In the genomic region with DNA sequence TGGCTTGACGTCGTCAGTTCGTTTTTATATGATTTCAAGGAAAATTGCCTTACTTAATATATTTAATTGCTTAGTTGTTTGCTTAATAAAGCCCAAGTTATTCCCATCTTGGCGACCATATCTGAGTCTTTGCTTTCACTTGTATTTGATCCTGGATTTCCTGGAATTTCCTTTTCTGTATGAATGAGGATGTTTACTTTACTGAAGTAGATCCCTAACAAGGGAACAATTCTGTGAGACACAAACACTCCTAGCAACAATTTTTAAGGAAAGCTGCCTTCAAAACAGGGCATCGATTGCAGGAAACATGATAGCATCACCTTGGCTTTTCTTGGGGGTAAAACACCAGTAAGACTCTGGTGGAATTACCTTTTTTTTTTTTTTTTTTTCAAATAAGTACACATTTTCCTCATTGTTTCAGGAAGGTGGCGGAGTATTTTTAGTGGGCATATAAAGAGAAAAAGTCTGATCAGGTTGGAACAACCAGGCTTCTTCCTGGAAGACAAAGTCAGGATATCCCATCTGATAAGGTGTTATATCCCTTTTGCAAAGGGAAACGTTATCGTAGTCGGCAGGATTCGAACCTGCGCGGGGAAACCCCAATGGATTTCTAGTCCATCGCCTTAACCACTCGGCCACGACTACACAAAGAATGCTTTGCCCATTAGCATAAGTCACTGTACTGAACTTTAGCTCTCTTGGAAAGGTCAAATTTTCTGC, we compare ENCODE assay signal across 11 cellular contexts.
DNase-seq lines count a peak whose midpoint lies in the region; ATAC-seq and TF ChIP-seq lines count a peak whose summit lies in the region.
"Had no signal": no experiment of that assay in that cellular context is flagged by ENCODE, and none has a peak within 500 bp of the region (broad histone marks: within the 10 kb centered on the region; RNA-seq: fewer than 3 reads in every experiment).

No MANE protein-coding gene starts in this region.

- ATAC-seq in IMR-90 (ENCODE audit: low read depth) (no peak), WTC11 (peak; percentile 38), HG02642 (IDR thresholded peaks at IDR 0.05; ENCODE audit: poor library complexity, unreplicated experiment) (no peak)

- no peak overlapping the region for H2BK5ac ChIP-seq in IMR-90 (ENCODE audit: low read depth, low read length, poor library complexity, severe bottlenecking)

- TF ChIP-seq CTCF in IMR-90 (conservative IDR thresholded peaks at IDR 0.05; ENCODE audit: low read depth, low read length) (no peak), WTC11 (IDR thresholded peaks at IDR 0.05) (no peak), neural crest cell (conservative IDR thresholded peaks at IDR 0.05) (no peak)

- no peak overlapping the region for H3K4me3 ChIP-seq in IMR-90 (ENCODE audit: insufficient read depth, low read depth, low read length)

- no peak overlapping the region for H3K27ac ChIP-seq in IMR-90 (ENCODE audit: insufficient read depth, low read length)
- H3K27ac ChIP-seq: epithelial cell of prostate had no signal

- no peak for TF ChIP-seq RAD21 in IMR-90 (IDR thresholded peaks at IDR 0.05; ENCODE audit: low read length)

- no peak overlapping the region for H3K14ac ChIP-seq in IMR-90 (replicated peaks; ENCODE audit: low read depth, low read length)

- no peaks in the 10 kb centered on the region for H3K27me3 ChIP-seq in IMR-90 (ENCODE audit: control insufficient read depth, insufficient read depth, low read length)

- no peak for TF ChIP-seq POLR2A in IMR-90 (IDR thresholded peaks at IDR 0.05; ENCODE audit: low read depth, low read length)

- H2AK5ac ChIP-seq in IMR-90 (ENCODE audit: low read depth, low read length): no peak overlapping the region

- H3K27ac Mint-ChIP-seq in WTC11 (no peak overlapping the region), neural crest cell (ENCODE audit: unreplicated experiment) (no peak overlapping the region)

- no peaks in the 10 kb centered on the region for H3K9me1 ChIP-seq in IMR-90 (ENCODE audit: insufficient read depth, low read length)

- H4K5ac ChIP-seq in IMR-90 (ENCODE audit: low read depth, low read length): no peak overlapping the region

- no peaks in the 10 kb centered on the region for H3K9me3 Mint-ChIP-seq in WTC11
- H3K9me3 Mint-ChIP-seq in neural crest cell: no peaks in the 10 kb centered on the region

- H3K36me3 Mint-ChIP-seq in WTC11 (no peaks in the 10 kb centered on the region), neural crest cell (ENCODE audit: low read depth) (no peaks in the 10 kb centered on the region)

- DNase-seq in activated T-cell treated with anti-CD3 and anti-CD28 coated beads, Interleukin-2, amount 50 U/mL, for 48 hours: peak; percentile 44 to 47
- no peak for DNase-seq in activated T-cell treated with anti-CD3 and anti-CD28 coated beads, Interleukin-2, amount 50 U/mL, for 1 hour
- DNase-seq in IMR-90: peak; percentile 14
- peak; percentile 84 for DNase-seq in WTC11 (ENCODE audit: low spot score)
- no peak for DNase-seq in neural crest cell (ENCODE audit: low read depth, low spot score)
- no peak for DNase-seq in NCI-H1436 treated with DMSO at 0.1 percent for 48 hours (lab: John Stamatoyannopoulos, UW)
- DNase-seq in activated gamma-delta T cell treated with Interleukin-2 at 50 U/mL for 16 hours: no peak
- DNase-seq: NCI-H526, retina had no signal

- no peak overlapping the region for H2BK20ac ChIP-seq in IMR-90 (ENCODE audit: low read depth, low read length)

- no peak overlapping the region for H3K23ac ChIP-seq in IMR-90 (ENCODE audit: low read depth, low read length)

- H4K20me1 ChIP-seq in IMR-90 (ENCODE audit: insufficient read depth, low read length): no peaks in the 10 kb centered on the region

- H3K9ac ChIP-seq in IMR-90 (ENCODE audit: low read depth, low read length): no peak overlapping the region

- no peak overlapping the region for H3K18ac ChIP-seq in IMR-90 (ENCODE audit: low read depth, low read length)

- CTCF ChIA-PET in IMR-90 (lab: Yijun Ruan, JAX): no interaction called here
- CTCF ChIA-PET in WTC11 (lab: Charles Lee): interaction anchor here (0.6 to 2.1 kb wide), 3 partner anchors 22 to 213 kb away, joined by 4 to 5 read pairs (median 4); no protein-coding TSS in a partner anchor

- in situ Hi-C loops in IMR-90 (cut with MboI; ENCODE audit: low sequenced_read_pairs): no loop called here

- H2AFZ ChIP-seq in IMR-90 (replicated peaks; ENCODE audit: low read length, poor library complexity): no peak overlapping the region

- no TSS peak for BruUV-seq in IMR-90 (replicated peaks; lab: Mats Ljungman, UMichigan)

- no peaks in the 10 kb centered on the region for H3K4me1 ChIP-seq in IMR-90 (ENCODE audit: control insufficient read depth, insufficient read depth, low read length)

- POLR2A ChIA-PET in IMR-90 (lab: Charles Lee; ENCODE audit: unreplicated experiment): no interaction called here
- POLR2A ChIA-PET in WTC11 (lab: Charles Lee): interaction anchor here (1.1 kb wide), 1 partner anchor 394 kb away, joined by 4 read pairs; a partner anchor contains a TSS

- no CpG with 5 or more reads among the region's 15 CpGs for WGBS in IMR-90 (ENCODE audit: extremely low coverage in 2 of 2, insufficient read length in 1 of 2), 2 experiments

- H3K4me2 ChIP-seq in IMR-90 (ENCODE audit: low read depth, low read length): no peak overlapping the region

- H3K4me1 Mint-ChIP-seq in WTC11 (peaks cover 19% of the 10 kb centered on the region), neural crest cell (peaks cover 15% of the 10 kb centered on the region)

- H3K27me3 Mint-ChIP-seq in WTC11 (ENCODE audit: low read depth) (peaks cover 32% of the 10 kb centered on the region), neural crest cell (ENCODE audit: low read depth) (peaks cover 94% of the 10 kb centered on the region)

- H4K91ac ChIP-seq in IMR-90 (ENCODE audit: insufficient read depth, low read depth, low read length): no peak overlapping the region

- H4K8ac ChIP-seq in IMR-90 (ENCODE audit: low read depth in 2 of 2, low read length in 2 of 2): no peak overlapping the region

- intact Hi-C loops in IMR-90 (cut with micrococcal nuclease): no loop called here

- H2BK15ac ChIP-seq in IMR-90 (ENCODE audit: low read depth, low read length): no peak overlapping the region

- H3K4ac ChIP-seq in IMR-90 (ENCODE audit: low read depth, low read length): no peak overlapping the region

- H3K79me1 ChIP-seq in IMR-90 (ENCODE audit: low read depth in 1 of 2, low read length in 2 of 2): no peaks in the 10 kb centered on the region

- H3K4me3 Mint-ChIP-seq in WTC11: peak overlapping the region; percentile 47
- H3K4me3 Mint-ChIP-seq in neural crest cell: peak overlapping the region; percentile 36

- H3K9me3 ChIP-seq in IMR-90 (ENCODE audit: control insufficient read depth, insufficient read depth, low read length): no peaks in the 10 kb centered on the region

- no peak overlapping the region for H2AK9ac ChIP-seq in IMR-90 (replicated peaks; ENCODE audit: low read depth, low read length, poor library complexity)

- dilution Hi-C loops in IMR-90 (cut with HindIII; ENCODE audit: low sequenced_read_pairs, unreplicated experiment): no loop called here

- H3K36me3 ChIP-seq in IMR-90 (ENCODE audit: control insufficient read depth, insufficient read depth, low read length): no peaks in the 10 kb centered on the region

- H2BK120ac ChIP-seq in IMR-90 (ENCODE audit: low read depth, low read length): no peak overlapping the region

- H3K56ac ChIP-seq in IMR-90 (ENCODE audit: extremely low read depth, insufficient read depth, low read length): no peak overlapping the region

TF ChIP-seq in IMR-90, 13 proteins besides CTCF, POLR2A, EP300 and RAD21 (continues in another document):
- TF ChIP-seq CHD1 (IDR thresholded peaks at IDR 0.05; ENCODE audit: low read depth, low read length): no peak
- TF ChIP-seq MXI1 (IDR thresholded peaks at IDR 0.05; ENCODE audit: borderline replicate concordance, low read depth, low read length): no peak
- TF ChIP-seq RCOR1 (IDR thresholded peaks at IDR 0.05; ENCODE audit: insufficient replicate concordance, low read length): no peak
- TF ChIP-seq NFE2L2 (IDR thresholded peaks at IDR 0.05; ENCODE audit: low read depth, low read length): no peak
- TF ChIP-seq, protein P1, sequence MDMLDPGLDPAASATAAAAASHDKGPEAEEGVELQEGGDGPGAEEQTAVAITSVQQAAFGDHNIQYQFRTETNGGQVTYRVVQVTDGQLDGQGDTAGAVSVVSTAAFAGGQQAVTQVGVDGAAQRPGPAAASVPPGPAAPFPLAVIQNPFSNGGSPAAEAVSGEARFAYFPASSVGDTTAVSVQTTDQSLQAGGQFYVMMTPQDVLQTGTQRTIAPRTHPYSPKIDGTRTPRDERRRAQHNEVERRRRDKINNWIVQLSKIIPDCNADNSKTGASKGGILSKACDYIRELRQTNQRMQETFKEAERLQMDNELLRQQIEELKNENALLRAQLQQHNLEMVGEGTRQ (IDR thresholded peaks at IDR 0.05; ENCODE audit: low read depth, low read length): no peak
- no peak for TF ChIP-seq SMC3 (IDR thresholded peaks at IDR 0.05; ENCODE audit: low read depth, low read length)
- no peak for TF ChIP-seq MAFK (IDR thresholded peaks at IDR 0.05; ENCODE audit: low read depth, low read length)
- TF ChIP-seq MAZ (IDR thresholded peaks at IDR 0.05; ENCODE audit: borderline replicate concordance, low read depth, low read length): no peak
- no peak for TF ChIP-seq CEBPB (IDR thresholded peaks at IDR 0.05; ENCODE audit: low read depth, low read length)

TF ChIP-seq in WTC11, 78 proteins besides CTCF, POLR2A, EP300 and RAD21 (continues in another document):
- no peak for TF ChIP-seq JAZF1 (CRISPR knock-in tag; IDR thresholded peaks at IDR 0.05)
- no peak for TF ChIP-seq ATF3 (CRISPR knock-in tag; conservative IDR thresholded peaks at IDR 0.05)
- no peak for TF ChIP-seq HMGA2 (CRISPR knock-in tag; IDR thresholded peaks at IDR 0.05)
- TF ChIP-seq, protein P2, sequence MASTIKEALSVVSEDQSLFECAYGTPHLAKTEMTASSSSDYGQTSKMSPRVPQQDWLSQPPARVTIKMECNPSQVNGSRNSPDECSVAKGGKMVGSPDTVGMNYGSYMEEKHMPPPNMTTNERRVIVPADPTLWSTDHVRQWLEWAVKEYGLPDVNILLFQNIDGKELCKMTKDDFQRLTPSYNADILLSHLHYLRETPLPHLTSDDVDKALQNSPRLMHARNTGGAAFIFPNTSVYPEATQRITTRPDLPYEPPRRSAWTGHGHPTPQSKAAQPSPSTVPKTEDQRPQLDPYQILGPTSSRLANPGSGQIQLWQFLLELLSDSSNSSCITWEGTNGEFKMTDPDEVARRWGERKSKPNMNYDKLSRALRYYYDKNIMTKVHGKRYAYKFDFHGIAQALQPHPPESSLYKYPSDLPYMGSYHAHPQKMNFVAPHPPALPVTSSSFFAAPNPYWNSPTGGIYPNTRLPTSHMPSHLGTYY (CRISPR knock-in tag; IDR thresholded peaks at IDR 0.05): no peak
- no peak for TF ChIP-seq NFATC4 (CRISPR knock-in tag; IDR thresholded peaks at IDR 0.05)
- TF ChIP-seq SMAD3 (CRISPR knock-in tag; IDR thresholded peaks at IDR 0.05; ENCODE audit: borderline replicate concordance): no peak

Comparison
In these comparisons a context has a peak if more than half of its experiments do, and no peak if none do; other contexts are left out.
1. DNase-seq: peak in activated T-cell treated with anti-CD3 and anti-CD28 coated beads, Interleukin-2, amount 50 U/mL, for 48 hours (2 of 2), IMR-90 (single experiment) and WTC11 (single experiment); none in activated T-cell treated with anti-CD3 and anti-CD28 coated beads, Interleukin-2, amount 50 U/mL, for 1 hour (single experiment), neural crest cell (single experiment), NCI-H1436 treated with DMSO at 0.1 percent for 48 hours (single experiment) and activated gamma-delta T cell treated with Interleukin-2 at 50 U/mL for 16 hours (single experiment).